ENCODE assay signal across 8 cellular contexts in genomic region chr4:158671915-158672806, GRCh38. TPM values are rescaled to one million over a fixed set of nuclear protein-coding genes. Genes with fewer than 3 reads are reported as not detected.
A peak's percentile ranks its signal among the peaks of the same experiment; 100 is the strongest.
DNase-seq lines count a peak whose midpoint lies in the region; ATAC-seq, FAIRE-seq and TF ChIP-seq lines count a peak whose summit lies in the region.

Gene ETFDH, plus strand, starts transcription at chr4:158672296. Its CDS starts 161 bp downstream, at chr4:158672457.

- peak within 1 kb of the TSS; percentile 40; the same call in 1 of the 2 replicates for H2BK12ac ChIP-seq in H1 (ENCODE audit: low read depth, low read length)

- peak; percentile 72 for FAIRE-seq in H1 (lab: Jason Lieb, UNC)

- H3K27ac ChIP-seq in H1 (ENCODE audit: low read depth, low read length) = peak within 1 kb of the TSS; percentile 70; the same call in 1 of the 2 replicates

- peaks cover 0 to 15% (median 0%) of the 10 kb centered on the region in 4 experiments; a peak in 3 of 8 replicates for H3K36me3 ChIP-seq in H1 (ENCODE audit: control insufficient read depth in 2 of 4, insufficient read depth in 4 of 4, low read length in 3 of 4)

- TF ChIP-seq CTCF in Calu3 (IDR thresholded peaks at IDR 0.05; ENCODE audit: unreplicated experiment) (no peak), H1 (IDR thresholded peaks at IDR 0.05; ENCODE audit: control extremely low read depth in 1 of 3, insufficient read depth in 1 of 3, low read depth in 1 of 3, low read length in 3 of 3) (peak; percentile 36 to 69 (median 60))

- H2BK15ac ChIP-seq in H1 (ENCODE audit: low read length) = no peak within 1 kb of the TSS; the same call in 1 of the 2 replicates

- intact Hi-C loops in Calu3 (cut with micrococcal nuclease; ENCODE audit: unreplicated experiment) = no loop called here

- H3K4me1 Mint-ChIP-seq in Calu3 (ENCODE audit: low read depth, unreplicated experiment) (peaks cover 7% of the 10 kb centered on the region), memory B cell (peaks cover 9% of the 10 kb centered on the region)
- peaks cover 31% of the 10 kb centered on the region for H3K4me1 Mint-ChIP-seq in activated CD8-positive, alpha-beta memory T cell treated with anti-CD3 and anti-CD28 coated beads, Interleukin-2, amount 10 ng/mL, durations not matched to agents 7 days and 5 days

- peaks cover 4 to 39% of the 10 kb centered on the region in 2 experiments for H3K79me2 ChIP-seq in H1 (ENCODE audit: control insufficient read depth in 1 of 2, insufficient read depth in 2 of 2, low read length in 2 of 2)

- POLR2A ChIA-PET in H1 (lab: Charles Lee; ENCODE audit: partially characterized antibody) = interaction anchor here (0.5 kb wide), 1 partner anchor 18 kb away, joined by 3 read pairs; no protein-coding TSS in a partner anchor

- H2AFZ ChIP-seq in H1 (ENCODE audit: low read length) = peak within 1 kb of the TSS; percentile 79; the same call in 1 of the 2 replicates

- no peak within 1 kb of the TSS for H2BK120ac ChIP-seq in H1 (replicated peaks; ENCODE audit: low read depth, low read length)

- peak in 1 of 2 experiments; percentile 44; a peak in 1 of 3 replicates for TF ChIP-seq EP300 in H1 (IDR thresholded peaks at IDR 0.05; ENCODE audit: borderline replicate concordance in 1 of 2, low read depth in 2 of 2, low read length in 2 of 2)

- H3K79me1 ChIP-seq in H1 (ENCODE audit: low read depth, low read length) = 0 out of 2 replicates have a peak, but pooled peaks cover 3% of the 10 kb centered on the region

- no TSS peak for BruUV-seq in Calu3 (replicated peaks; lab: Mats Ljungman, UMichigan)

- peak within 1 kb of the TSS; percentile 39; the same call in 1 of the 2 replicates for H3K18ac ChIP-seq in H1 (ENCODE audit: extremely low read depth, low read length)

- DNase-seq in Calu3 (peak; percentile 95), HUDEP-2 (lab: John Stamatoyannopoulos, UW; ENCODE audit: unreplicated experiment in 76 of 76) (peak; percentile 79 to 100 (median 98)), NOMO-1 treated with dmso at 0.1 percent for 144 hours (lab: John Stamatoyannopoulos, UW; ENCODE audit: unreplicated experiment) (peak; percentile 100), H1 (ENCODE audit: low read depth in 1 of 2, low spot score in 2 of 2) (peak; percentile 93 to 99), memory B cell (ENCODE audit: low spot score in 2 of 2) (peak; percentile 91 to 96)
- DNase-seq in activated CD8-positive, alpha-beta memory T cell treated with anti-CD3 and anti-CD28 coated beads, Interleukin-2, amount 10 ng/mL, durations not matched to agents 7 days and 5 days = peak; percentile 99
- peak; percentile 94 for DNase-seq in stimulated activated CD8-positive, alpha-beta memory T cell treated with anti-CD3 and anti-CD28 coated beads, Interleukin-12 subunit alpha, Interleukin-12 subunit beta, amount 100 ng/mL, for 24 hours (ENCODE audit: extremely low read depth)

- no peak within 1 kb of the TSS for H3K4ac ChIP-seq in H1 (replicated peaks; ENCODE audit: insufficient read length, low read depth, low read length)

- H4K8ac ChIP-seq in H1 (ENCODE audit: extremely low read depth, insufficient read depth, low read length) = peak within 1 kb of the TSS; percentile 91

- ATAC-seq in GM21381 (IDR thresholded peaks at IDR 0.05; ENCODE audit: unreplicated experiment) (peak; percentile 86), memory B cell (ENCODE audit: low read depth) (peak; percentile 80)
- ATAC-seq in activated CD8-positive, alpha-beta memory T cell treated with anti-CD3 and anti-CD28 coated beads, Interleukin-2, amount 10 ng/mL, durations not matched to agents 7 days and 5 days = peak; percentile 89

- peak within 1 kb of the TSS; percentile 73 to 94 (median 75) for H3K4me3 ChIP-seq in H1 (ENCODE audit: extremely low read depth in 1 of 4, insufficient read depth in 2 of 4, low read depth in 3 of 4, low read length in 4 of 4)

- H3K9ac ChIP-seq in H1 (replicated peaks in 1 of 4; ENCODE audit: extremely low read depth in 1 of 4, low read depth in 3 of 4, low read length in 3 of 4) = peak within 1 kb of the TSS; percentile 87 to 97 (median 91)

- CTCF ChIA-PET in Calu3 (lab: Charles Lee) (no interaction called here), H1 (lab: Charles Lee; ENCODE audit: partially characterized antibody) (interaction anchor here (0.6 to 1.8 kb wide), 3 partner anchors 11 to 1084 kb away, joined by 3 to 7 read pairs (median 3); no protein-coding TSS in a partner anchor)
- CTCF ChIA-PET in activated CD8-positive, alpha-beta memory T cell treated with anti-CD3 and anti-CD28 coated beads, Interleukin-2, amount 10 ng/mL, durations not matched to agents 7 days and 5 days (lab: Charles Lee) = interaction anchor here (0.7 to 2.1 kb wide), 4 partner anchors 19 to 531 kb away, joined by 3 to 6 read pairs (median 4); no protein-coding TSS in a partner anchor

- no peaks in the 10 kb centered on the region for H3K27me3 ChIP-seq in H1 (replicated peaks in 1 of 4; ENCODE audit: control insufficient read depth in 3 of 4, extremely low read depth in 1 of 4, insufficient read depth in 3 of 4, low read length in 3 of 4)

- no peaks in the 10 kb centered on the region for H3K27me3 Mint-ChIP-seq in Calu3 (ENCODE audit: unreplicated experiment)
- no peaks in the 10 kb centered on the region for H3K27me3 Mint-ChIP-seq in activated CD8-positive, alpha-beta memory T cell treated with anti-CD3 and anti-CD28 coated beads, Interleukin-2, amount 10 ng/mL, durations not matched to agents 7 days and 5 days
- no peaks in the 10 kb centered on the region for H3K27me3 Mint-ChIP-seq in memory B cell

- H4K91ac ChIP-seq in H1 (replicated peaks; ENCODE audit: insufficient read length, low read length) = peak within 1 kb of the TSS; percentile 59

- H2BK5ac ChIP-seq in H1 (ENCODE audit: low read depth, low read length) = peak within 1 kb of the TSS; percentile 69

- H3K36me3 Mint-ChIP-seq in Calu3 (ENCODE audit: insufficient read depth, unreplicated experiment) (peaks cover 24% of the 10 kb centered on the region), memory B cell (no peaks in the 10 kb centered on the region)
- H3K36me3 Mint-ChIP-seq in activated CD8-positive, alpha-beta memory T cell treated with anti-CD3 and anti-CD28 coated beads, Interleukin-2, amount 10 ng/mL, durations not matched to agents 7 days and 5 days = peaks cover 11% of the 10 kb centered on the region

- peak within 1 kb of the TSS; percentile 48 for H4K5ac ChIP-seq in H1 (ENCODE audit: insufficient read length, low read depth, low read length)

- H3K23me2 ChIP-seq in H1 (ENCODE audit: low read depth, low read length) = peaks cover 11% of the 10 kb centered on the region

- peaks cover 0 to 3% (median 2%) of the 10 kb centered on the region in 4 experiments; a peak in 2 of 7 replicates for H3K4me1 ChIP-seq in H1 (replicated peaks in 1 of 4; ENCODE audit: control insufficient read depth in 3 of 4, insufficient read depth in 4 of 4, low read length in 3 of 4)

- H3K14ac ChIP-seq in H1 (ENCODE audit: insufficient read length) = no peak within 1 kb of the TSS

- peak within 1 kb of the TSS; percentile 40 for H3K56ac ChIP-seq in H1 (replicated peaks; ENCODE audit: insufficient read length, low read depth, low read length)

- H4K20me1 ChIP-seq in H1 (replicated peaks in 1 of 2; ENCODE audit: control insufficient read depth in 1 of 2, insufficient read depth in 2 of 2, low read length in 2 of 2) = no peaks in the 10 kb centered on the region

- TF ChIP-seq POLR2A in H1 (IDR thresholded peaks at IDR 0.05; ENCODE audit: control extremely low read depth in 1 of 2, low read depth in 2 of 2, low read length in 2 of 2) = peak in 1 of 2 experiments; percentile 65; a peak in 2 of 3 replicates

- no peak within 1 kb of the TSS for H2AK5ac ChIP-seq in H1 (ENCODE audit: low read depth, low read length)

- H2BK20ac ChIP-seq in H1 (ENCODE audit: low read length) = no peak within 1 kb of the TSS

- H3K23ac ChIP-seq in H1 (ENCODE audit: insufficient read length) = no peak within 1 kb of the TSS

- H3K4me3 Mint-ChIP-seq in Calu3 (ENCODE audit: low read depth, unreplicated experiment) (peak within 1 kb of the TSS; percentile 90), memory B cell (peak within 1 kb of the TSS; percentile 84)
- H3K4me3 Mint-ChIP-seq in activated CD8-positive, alpha-beta memory T cell treated with anti-CD3 and anti-CD28 coated beads, Interleukin-2, amount 10 ng/mL, durations not matched to agents 7 days and 5 days = peak within 1 kb of the TSS; percentile 95

- H3K9me3 Mint-ChIP-seq in Calu3 (ENCODE audit: low read depth, unreplicated experiment) (no peaks in the 10 kb centered on the region), memory B cell (no peaks in the 10 kb centered on the region)
- no peaks in the 10 kb centered on the region for H3K9me3 Mint-ChIP-seq in activated CD8-positive, alpha-beta memory T cell treated with anti-CD3 and anti-CD28 coated beads, Interleukin-2, amount 10 ng/mL, durations not matched to agents 7 days and 5 days (ENCODE audit: low read depth)

- no peaks in the 10 kb centered on the region for H3K9me3 ChIP-seq in H1 (ENCODE audit: insufficient read depth in 2 of 2, low read depth in 1 of 2, low read length in 1 of 2)

- peak within 1 kb of the TSS; percentile 70 to 96 for H3K4me2 ChIP-seq in H1 (ENCODE audit: insufficient read depth in 1 of 2, low read depth in 2 of 2, low read length in 2 of 2)

- TF ChIP-seq RAD21 in H1 (IDR thresholded peaks at IDR 0.05 in 1 of 2, conservative IDR thresholded peaks at IDR 0.05 in 1 of 2; ENCODE audit: low read depth in 2 of 2, low read length in 2 of 2) = peak; percentile 21 to 33; a peak in 2 of 4 replicates

- H3K27ac Mint-ChIP-seq in Calu3 (ENCODE audit: unreplicated experiment) (peak within 1 kb of the TSS; percentile 89), memory B cell (peak within 1 kb of the TSS; percentile 88)
- H3K27ac Mint-ChIP-seq in activated CD8-positive, alpha-beta memory T cell treated with anti-CD3 and anti-CD28 coated beads, Interleukin-2, amount 10 ng/mL, durations not matched to agents 7 days and 5 days = peak within 1 kb of the TSS; percentile 94

- WGBS in H1 (ENCODE audit: extremely low coverage in 1 of 2, insufficient coverage in 1 of 2, insufficient read length in 1 of 2, insufficient replicate concordance in 2 of 2, low coverage in 1 of 2, low lambda C conversion rate in 2 of 2, missing lambda C conversion rate in 1 of 2), 2 experiments = 1% methylated on average over 60 of the region's 60 CpGs; no CpG with 5 or more reads in 1 of the 2 experiments

RNA-seq across cellular contexts. Expression of gene ETFDH, which starts in this region (rescaled TPM):
- 8.4 and 13.8 TPM in 2 replicates for total RNA-seq in Calu3 (2022)
- total RNA-seq in activated CD8-positive, alpha-beta memory T cell treated with anti-CD3 and anti-CD28 coated beads, Interleukin-2, amount 10 ng/mL, durations not matched to agents 7 days and 5 days = 10 to 100 TPM; 22.0 to 30.4 TPM
- 15.7 and 16.1 TPM in 2 replicates for total RNA-seq in H1 (2021; fragmentation: NEBNext Ultra II Directional; extraction: Animal tissue kit (Norgen Biotek cat#: 25700))
- 10.8 and 11.3 TPM in 2 replicates for polyA plus RNA-seq in H1 (2011; rRNA removed)
- polyA plus RNA-seq in H1 (2011; cell fraction: cytosol; rRNA removed) = 12.9 TPM
- 14.3 TPM for polyA plus RNA-seq in H1 (2011; cell fraction: nucleus; rRNA removed)
- polyA plus RNA-seq in H1 (2012, experiment 1 of 2) = 12.6 to 22.0 TPM (median 14.5 TPM) in 4 replicates
- polyA plus RNA-seq in H1 (2012, experiment 2 of 2) = 2.1 TPM
- 15.2 TPM for polyA plus RNA-seq in H1 (2013, experiment 1 of 2)
- 14.9 TPM for polyA plus RNA-seq in H1 (2013, experiment 2 of 2)
- polyA minus RNA-seq in H1 (2011; rRNA and poly(A)+ RNA removed) = 6.9 and 9.2 TPM in 2 replicates
- polyA minus RNA-seq in H1 (2011; cell fraction: cytosol; rRNA and poly(A)+ RNA removed) = 15.9 TPM
- 19.5 TPM for polyA minus RNA-seq in H1 (2011; cell fraction: nucleus; rRNA and poly(A)+ RNA removed)

Comparison
In these comparisons a context has a peak if more than half of its experiments do, and no peak if none do; other contexts are left out.
1. Peak in every context shown above with its lines: DNase-seq, ATAC-seq, H3K4me3 ChIP-seq and H3K27ac ChIP-seq.